26 cellular contexts compared by ENCODE assay signal in genomic region chr1:247468746-247469145, GRCh38. TPM values are rescaled to one million over a fixed set of nuclear protein-coding genes. Genes with fewer than 3 reads are reported as not detected.
"Had no signal": no experiment of that assay in that cellular context is flagged by ENCODE, and none has a peak within 500 bp of the region (broad histone marks: within the 10 kb centered on the region; RNA-seq: fewer than 3 reads in every experiment).

No MANE protein-coding gene starts in this region.

- H3K36me3 ChIP-seq: colonic mucosa, heart left ventricle, ovary, right atrium auricular region, thoracic aorta, transverse colon had no signal

- H3K27ac ChIP-seq: colonic mucosa, heart left ventricle, ovary, right atrium auricular region, thoracic aorta, transverse colon had no signal

- H3K9me3 ChIP-seq: colonic mucosa, ovary, right atrium auricular region, thoracic aorta, transverse colon had no signal

- DNase-seq: colonic mucosa; dermis blood vessel endothelial cell; erythroblast; heart left ventricle; hypothalamus; kidney glomerular epithelial cell; mesendoderm; naive B cell; nucleus accumbens; ovary; small intestine; stimulated activated CD4-positive, alpha-beta T cell treated with anti-CD3 and anti-CD28 coated beads, Interleukin-12 subunit alpha, Interleukin-12 subunit beta, amount 100 ng/mL, for 4 hours; stimulated activated CD4-positive, alpha-beta T cell treated with anti-CD3 and anti-CD28 coated beads, Interleukin-2, amount 100 ng/mL, for 48 hours; stimulated activated CD8-positive, alpha-beta memory T cell treated with anti-CD3 and anti-CD28 coated beads, Interleukin-4, amount 100 ng/mL, for 48 hours; stimulated activated naive CD8-positive, alpha-beta T cell treated with anti-CD3 and anti-CD28 coated beads, Interleukin-15, amount 100 ng/mL, for 72 hours; substantia nigra; transverse colon had no signal

- H3K27me3 ChIP-seq: colonic mucosa, heart left ventricle, ovary, right atrium auricular region, transverse colon had no signal

- H3K4me1 ChIP-seq: colonic mucosa, heart left ventricle, right atrium auricular region, transverse colon had no signal

- H3K4me3 ChIP-seq: colonic mucosa, heart left ventricle, ovary, right atrium auricular region, thoracic aorta, transverse colon had no signal

- ATAC-seq: heart left ventricle; stimulated activated effector memory CD8-positive, alpha-beta T cell treated with anti-CD3 and anti-CD28 coated beads, Interleukin-12 subunit alpha, Interleukin-12 subunit beta, amount 100 ng/mL, for 72 hours; stimulated activated naive CD8-positive, alpha-beta T cell treated with anti-CD3 and anti-CD28 coated beads, Interleukin-15, amount 100 ng/mL, for 72 hours had no signal

RNA-seq across cellular contexts. Expression of gene OR2B11, which starts 10.8 kb away (rescaled TPM):
- total RNA-seq: cerebellum, colonic mucosa, endothelial cell of umbilical vein, heart left ventricle, liver, lung microvascular endothelial cell, ovary, posterior vena cava, right atrium auricular region, thoracic aorta, transverse colon, urinary bladder had no signal
- polyA plus RNA-seq: endothelial cell of umbilical vein, heart left ventricle, liver, ovary, small intestine, urinary bladder had no signal

RNA-seq across cellular contexts. Expression of gene NLRP3, which starts 52.8 kb away (rescaled TPM):
- total RNA-seq: dermis blood vessel endothelial cell had no signal
